Comparison of ENCODE assay signal across 11 cellular contexts in the genomic region with DNA sequence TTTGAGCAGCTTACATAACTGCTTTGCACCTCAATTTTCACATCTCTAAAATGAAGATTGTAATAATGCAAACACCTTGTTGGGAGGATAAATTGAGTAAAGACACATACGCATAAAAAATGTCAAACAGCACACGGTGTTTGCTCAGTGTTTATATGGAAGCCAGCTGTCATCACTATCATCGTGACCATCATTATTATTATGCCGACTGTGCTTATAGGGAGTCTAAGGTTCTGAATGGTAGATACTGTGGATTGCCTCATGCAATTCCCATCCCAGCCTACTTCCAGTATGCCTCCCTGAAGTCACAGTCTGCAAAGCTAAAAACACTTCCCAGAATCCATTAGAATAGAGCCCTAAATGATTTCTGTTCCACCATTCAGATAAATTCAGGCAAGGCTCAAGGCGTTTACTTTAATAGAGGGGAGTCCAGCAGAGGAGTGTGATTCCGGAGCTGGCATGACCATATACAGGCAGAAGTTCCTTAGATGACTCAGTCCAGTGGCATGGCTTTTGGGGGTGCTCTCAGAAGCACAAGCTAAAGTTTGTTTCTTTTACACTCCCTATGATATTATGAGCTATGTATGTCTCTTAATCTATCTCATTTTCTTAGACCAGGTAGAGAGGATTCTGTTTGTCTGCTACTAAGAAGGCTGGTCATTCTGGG.
DNase-seq lines count a peak whose midpoint lies in the region; ATAC-seq and TF ChIP-seq lines count a peak whose summit lies in the region.
"Had no signal": no experiment of that assay in that cellular context is flagged by ENCODE, and none has a peak within 500 bp of the region (broad histone marks: within the 10 kb centered on the region; RNA-seq: fewer than 3 reads in every experiment).

No MANE protein-coding gene starts in this region.

- H3K9me3 ChIP-seq in transverse colon: no peaks in the 10 kb centered on the region

- no peak for ATAC-seq in GM19463 (IDR thresholded peaks at IDR 0.05; ENCODE audit: unreplicated experiment)
- ATAC-seq: left ventricle myocardium superior had no signal

- TF ChIP-seq CTCF in fibroblast of pulmonary artery (IDR thresholded peaks at IDR 0.05; ENCODE audit: low read length, missing control alignments) (no peak), transverse colon (IDR thresholded peaks at IDR 0.05) (no peak)

- in situ Hi-C loops in transverse colon (cut with MboI; ENCODE audit: low pct_ligation_motif_present in 1 of 4, low pct_unique_long_range_greater_than_20kb in 1 of 4, low sequenced_read_pairs in 3 of 4): no loop called here

- H3K27ac ChIP-seq in transverse colon: peak overlapping the region in 3 of 4 donors; percentile 6 to 34 (median 30)
- H3K27ac ChIP-seq: 22Rv1 had no signal

- no peaks in the 10 kb centered on the region for H3K27me3 ChIP-seq in transverse colon

- H3K4me3 ChIP-seq in fibroblast of pulmonary artery (replicated peaks; ENCODE audit: low read depth, low read length) (no peak overlapping the region), transverse colon (no peak overlapping the region)

- H3K36me3 ChIP-seq in transverse colon: no peaks in the 10 kb centered on the region

- TF ChIP-seq POLR2A in transverse colon (IDR thresholded peaks at IDR 0.05): no peak

- peaks cover 0 to 9% (median 0%) of the 10 kb centered on the region in 4 donors for H3K4me1 ChIP-seq in transverse colon

- DNase-seq in NCI-H1417 (lab: John Stamatoyannopoulos, UW) (peak in 2 of 3 experiments; percentile 37 to 65), NCI-H1417 treated with DMSO at 0.1 percent for 48 hours (lab: John Stamatoyannopoulos, UW) (no peak), SW480 (ENCODE audit: low spot score) (peak; percentile 54), fibroblast of pulmonary artery (ENCODE audit: low read depth) (peak; percentile 46), transverse colon (no peak)
- no peak for DNase-seq in activated CD4-positive, alpha-beta T cell treated with anti-CD3 and anti-CD28 coated beads, Interleukin-2, amount 50 U/mL, for 48 hours
- no peak for DNase-seq in activated naive CD4-positive, alpha-beta T cell (lab: John Stamatoyannopoulos, UW)
- DNase-seq: DMS 273 treated with DMSO at 0.1 percent for 48 hours, left ventricle myocardium superior had no signal

- intact Hi-C loops in transverse colon (cut with DNase I; ENCODE audit: low total_unique reads): no loop called here

- WGBS in transverse colon (ENCODE audit: low coverage in 1 of 2), 2 donors: 39 to 67% methylated on average over 6 of the region's 6 CpGs

- TF ChIP-seq EP300 in transverse colon (IDR thresholded peaks at IDR 0.05; ENCODE audit: low read depth): no peak

Comparison
In these comparisons a context has a peak if more than half of its experiments do, and no peak if none do; other contexts are left out.
1. DNase-seq: peak in NCI-H1417 (2 of 3), SW480 (single experiment) and fibroblast of pulmonary artery (single experiment); none in NCI-H1417 treated with DMSO at 0.1 percent for 48 hours (single experiment), transverse colon (single experiment), activated CD4-positive, alpha-beta T cell treated with anti-CD3 and anti-CD28 coated beads, Interleukin-2, amount 50 U/mL, for 48 hours (0 of 2) and activated naive CD4-positive, alpha-beta T cell (0 of 4).